In the genomic region with DNA sequence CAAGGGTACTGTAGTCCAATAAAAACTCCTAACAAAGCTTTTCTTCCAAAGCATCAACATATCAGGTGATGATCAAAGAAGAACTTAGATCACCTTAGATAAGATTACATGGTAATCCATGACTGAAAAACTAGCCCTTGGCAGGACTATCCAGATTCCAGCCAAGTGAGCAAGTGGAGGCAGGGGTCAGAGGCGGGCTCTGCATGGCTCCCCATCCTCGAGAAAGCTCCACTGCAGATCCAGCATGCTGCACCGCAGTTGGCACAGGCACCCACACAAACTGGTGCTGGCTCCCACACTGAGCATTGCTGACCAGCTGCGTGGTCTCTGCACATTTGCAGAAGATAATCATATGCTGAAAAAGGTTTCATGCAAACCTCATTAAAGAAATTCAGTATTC, we compare ENCODE assay signal across 13 cellular contexts. TPM values are rescaled to one million over a fixed set of nuclear protein-coding genes. Genes with fewer than 3 reads are reported as not detected.
A peak's percentile ranks its signal among the peaks of the same experiment; 100 is the strongest.
DNase-seq lines count a peak whose midpoint lies in the region; ATAC-seq and TF ChIP-seq lines count a peak whose summit lies in the region.
"Had no signal": no experiment of that assay in that cellular context is flagged by ENCODE, and none has a peak within 500 bp of the region (broad histone marks: within the 10 kb centered on the region; RNA-seq: fewer than 3 reads in every experiment).

No MANE protein-coding gene starts in this region.

- H3K79me2 ChIP-seq in ACC112 (ENCODE audit: control insufficient read depth, insufficient read depth, low read length, unreplicated experiment): peaks cover 89% of the 10 kb centered on the region

- no peaks in the 10 kb centered on the region for H3K36me3 ChIP-seq in ACC112 (ENCODE audit: insufficient read depth, low read length)
- H3K36me3 ChIP-seq in SK-N-MC (ENCODE audit: insufficient read depth, low read length): no peaks in the 10 kb centered on the region; the same call in 1 of the 2 replicates
- no peaks in the 10 kb centered on the region for H3K36me3 ChIP-seq in psoas muscle (ENCODE audit: insufficient read depth in 1 of 2, low read depth in 1 of 2)

- intact Hi-C loops in psoas muscle (cut with DNase I): no loop called here

- ATAC-seq in psoas muscle (no peak), HG02610 (IDR thresholded peaks at IDR 0.05; ENCODE audit: unreplicated experiment) (no peak)
- ATAC-seq: natural killer cell treated with Interleukin-12 subunit alpha and Interleukin-12 subunit beta and Interleukin-15 and Interleukin-18, amount 100 ng/mL, for 72 hours; stimulated activated naive CD8-positive, alpha-beta T cell treated with anti-CD3 and anti-CD28 coated beads, Interleukin-15, amount 100 ng/mL, for 72 hours had no signal

- H3K4me1 ChIP-seq in ACC112 (ENCODE audit: control insufficient read depth, insufficient read depth, low read length, unreplicated experiment) (peaks cover 51% of the 10 kb centered on the region), psoas muscle (peaks cover 97% of the 10 kb centered on the region)

- no peak overlapping the region for H3K9ac ChIP-seq in SK-N-MC (ENCODE audit: insufficient read length)

- no peak overlapping the region for H2AFZ ChIP-seq in ACC112 (ENCODE audit: low read length, unreplicated experiment)

- no peaks in the 10 kb centered on the region for H3K27me3 ChIP-seq in ACC112 (ENCODE audit: insufficient read depth, low read length)
- H3K27me3 ChIP-seq in psoas muscle (ENCODE audit: insufficient read depth in 3 of 3, low read length in 2 of 3): no peaks in the 10 kb centered on the region

- DNase-seq in SK-N-MC (ENCODE audit: low read depth, low spot score) (no peak), islet precursor cell (peak; percentile 69), psoas muscle (no peak), NCI-H1417 treated with DMSO at 0.1 percent for 48 hours (lab: John Stamatoyannopoulos, UW) (no peak)
- DNase-seq in stimulated activated naive CD4-positive, alpha-beta T cell (lab: John Stamatoyannopoulos, UW): no peak
- no peak for DNase-seq in NK-92 treated with Interleukin-12 subunit alpha and Interleukin-12 subunit beta, amount 100 ng/mL, for 24 hours (lab: John Stamatoyannopoulos, UW)
- DNase-seq: activated CD8-positive, alpha-beta memory T cell treated with anti-CD3 and anti-CD28 coated beads for 24 hours; activated effector memory CD4-positive, alpha-beta T cell treated with Interleukin-2 at 50 U/mL for 16 hours; NCI-H510A; stimulated activated naive CD8-positive, alpha-beta T cell treated with anti-CD3 and anti-CD28 coated beads, Interleukin-15, amount 100 ng/mL, for 72 hours had no signal

- H3K4me3 ChIP-seq in ACC112 (ENCODE audit: low read depth, low read length) (no peak overlapping the region), SK-N-MC (no peak overlapping the region), psoas muscle (peak overlapping the region; percentile 33)

- H3K9me3 ChIP-seq in SK-N-MC (ENCODE audit: low read depth, low read length) (no peaks in the 10 kb centered on the region), psoas muscle (no peaks in the 10 kb centered on the region)

- 20 to 52% (median 23%) methylated on average over 4 of the region's 4 CpGs for WGBS in psoas muscle, 3 donors

- no peak for TF ChIP-seq CTCF in psoas muscle (IDR thresholded peaks at IDR 0.05)

- H3K27ac ChIP-seq in ACC112 (ENCODE audit: low read depth, low read length) (peak overlapping the region; percentile 94; the same call in 1 of the 2 replicates), SK-N-MC (0 out of 2 replicates have a peak overlapping the region, but pooled peaks have one; percentile 10), psoas muscle (peak overlapping the region; percentile 97)

RNA-seq across cellular contexts. Expression of a gene that starts 10.1 kb away (rescaled TPM):
- 1,000 to 10,000 TPM in 3 of 4 donors, 100 to 1,000 TPM in 1; 885 to 1,725 (median 1,143) TPM for total RNA-seq in psoas muscle
- polyA plus RNA-seq in psoas muscle: 1,000 to 10,000 TPM in 1 of 3 donors, 100 to 1,000 TPM in 2; 634 to 1,049 (median 695) TPM

Comparison
In these comparisons a context has a peak if more than half of its experiments do, and no peak if none do; other contexts are left out.
1. H3K27ac ChIP-seq: peak in every context shown above with its lines; median percentile 97 in psoas muscle; 94 in ACC112; 10 in SK-N-MC.